In genomic region chr15:38253448-38253847, GRCh38 we compare ENCODE assay signal across 1 cellular context.
TF ChIP-seq lines count a peak whose summit lies in the region.

No MANE protein-coding gene starts in this region.

TF ChIP-seq in GM23338, 12 proteins besides CTCF, POLR2A, EP300 and RAD21 (continued from another document):
- TF ChIP-seq ZNF462 (CRISPR knock-in tag; IDR thresholded peaks at IDR 0.05), result no peak
- TF ChIP-seq JUNB (IDR thresholded peaks at IDR 0.05; ENCODE audit: unreplicated experiment), result no peak
- no peak for TF ChIP-seq ZNF114 (CRISPR knock-in tag; IDR thresholded peaks at IDR 0.05)
- TF ChIP-seq POLR2AphosphoS5 (IDR thresholded peaks at IDR 0.05; ENCODE audit: low read depth), result no peak
- TF ChIP-seq STAT1 (IDR thresholded peaks at IDR 0.05; ENCODE audit: unreplicated experiment), result no peak
